In genomic region chr9:37033141-37033540, GRCh38 we compare ENCODE assay signal across 18 cellular contexts. TPM values are rescaled to one million over a fixed set of nuclear protein-coding genes. Genes with fewer than 3 reads are reported as not detected.
DNase-seq lines count a peak whose midpoint lies in the region; ATAC-seq and TF ChIP-seq lines count a peak whose summit lies in the region.
"Had no signal": no experiment of that assay in that cellular context is flagged by ENCODE, and none has a peak within 500 bp of the region (broad histone marks: within the 10 kb centered on the region; RNA-seq: fewer than 3 reads in every experiment).

No MANE protein-coding gene starts in this region.

- POLR2A ChIA-PET in CD8-positive, alpha-beta memory T cell (lab: Charles Lee): no interaction called here
- POLR2A ChIA-PET in OCI-LY7 (lab: Charles Lee): interaction anchor here (1.0 kb wide), 1 partner anchor 374 kb away, joined by 3 read pairs; no protein-coding TSS in a partner anchor

- intact Hi-C loops in OCI-LY7 (cut with micrococcal nuclease; ENCODE audit: unreplicated experiment): loop anchor here (2.0 to 5.0 kb wide), 4 partner anchors 38 to 339 kb away; no protein-coding TSS in a partner anchor
- intact Hi-C loops in left colon (cut with DNase I, micrococcal nuclease): loop anchor here in 1 of 2 donors (10.0 kb wide), 1 partner anchor 48 kb away; no protein-coding TSS in a partner anchor

- ATAC-seq in memory B cell (ENCODE audit: low read depth) (no peak), HG03521 (IDR thresholded peaks at IDR 0.05; ENCODE audit: unreplicated experiment) (no peak), left colon (no peak)
- ATAC-seq: foreskin keratinocyte had no signal

- H3K4me3 ChIP-seq in BLaER1 (peak overlapping the region; percentile 88), OCI-LY7 (ENCODE audit: low read depth, low read length, poor library complexity, severe bottlenecking) (peak overlapping the region; percentile 88)
- H3K4me3 ChIP-seq in CD8-positive, alpha-beta memory T cell (ENCODE audit: low read length): no peak overlapping the region
- H3K4me3 ChIP-seq: coronary artery, ovary, sigmoid colon, SK-N-MC, thoracic aorta had no signal

- H2AFZ ChIP-seq in OCI-LY7 (ENCODE audit: low read length): no peak overlapping the region; the same call in 1 of the 2 replicates

- peaks cover 0 to 8% (median 1%) of the 10 kb centered on the region in 5 donors for H3K9me3 Mint-ChIP-seq in CD8-positive, alpha-beta memory T cell
- no peaks in the 10 kb centered on the region for H3K9me3 Mint-ChIP-seq in memory B cell

- no peak for DNase-seq in CD8-positive, alpha-beta memory T cell
- no peak for DNase-seq in OCI-LY7 (ENCODE audit: low spot score)
- no peak for DNase-seq in memory B cell (ENCODE audit: low spot score in 2 of 2)
- DNase-seq in SHP77 (lab: John Stamatoyannopoulos, UW): no peak
- no peak for DNase-seq in left colon
- DNase-seq: activated effector memory CD4-positive, alpha-beta T cell treated with Interleukin-2 at 50 U/mL for 16 hours; AML-193; foreskin keratinocyte; NCI-H1417 treated with DMSO at 0.1 percent for 48 hours; ovary; sigmoid colon; stimulated activated CD4-positive, alpha-beta T cell treated with anti-CD3 and anti-CD28 coated beads, Interleukin-2, amount 100 ng/mL, for 48 hours had no signal

- H3K79me2 ChIP-seq in OCI-LY7 (ENCODE audit: insufficient read depth, low read depth, low read length): peaks cover 74% of the 10 kb centered on the region

- CTCF ChIA-PET in CD8-positive, alpha-beta memory T cell (lab: Charles Lee): no interaction called here
- CTCF ChIA-PET in OCI-LY7 (lab: Charles Lee; ENCODE audit: unreplicated experiment): no interaction called here

- H3K27ac Mint-ChIP-seq in CD8-positive, alpha-beta memory T cell: no peak overlapping the region
- peak overlapping the region; percentile 97 for H3K27ac Mint-ChIP-seq in memory B cell

- no peaks in the 10 kb centered on the region for H3K36me3 Mint-ChIP-seq in CD8-positive, alpha-beta memory T cell
- H3K36me3 Mint-ChIP-seq in memory B cell: no peaks in the 10 kb centered on the region

- peak overlapping the region; percentile 88 for H3K4me2 ChIP-seq in BLaER1
- peak overlapping the region; percentile 81 for H3K4me2 ChIP-seq in OCI-LY7 (ENCODE audit: low read length)

- TF ChIP-seq CTCF in OCI-LY7 (conservative IDR thresholded peaks at IDR 0.05; ENCODE audit: low read length): no peak

- no peaks in the 10 kb centered on the region for H3K9me2 ChIP-seq in OCI-LY7 (ENCODE audit: insufficient read depth, low read length)

- H4K20me1 ChIP-seq in BLaER1: peaks cover 93% of the 10 kb centered on the region
- H4K20me1 ChIP-seq in OCI-LY7 (ENCODE audit: insufficient read depth, low read length): peaks cover 14% of the 10 kb centered on the region

- H3K27me3 Mint-ChIP-seq in CD8-positive, alpha-beta memory T cell: peaks cover 89 to 95% of the 10 kb centered on the region in 2 donors
- H3K27me3 Mint-ChIP-seq in memory B cell: no peaks in the 10 kb centered on the region

- H3K9ac ChIP-seq in BLaER1: peak overlapping the region; percentile 96

- peak overlapping the region; percentile 98 for H3K27ac ChIP-seq in BLaER1
- H3K27ac ChIP-seq in CD8-positive, alpha-beta memory T cell (ENCODE audit: low read depth, low read length): no peak overlapping the region
- H3K27ac ChIP-seq in OCI-LY7 (ENCODE audit: low read depth, low read length, poor library complexity, severe bottlenecking): peak overlapping the region; percentile 95
- H3K27ac ChIP-seq: coronary artery, foreskin keratinocyte, ovary, sigmoid colon, SK-N-MC had no signal

- BruUV-seq in OCI-LY7 (replicated peaks; lab: Mats Ljungman, UMichigan): TSS peak; percentile 74

- H3K4me3 Mint-ChIP-seq in CD8-positive, alpha-beta memory T cell: peak overlapping the region in 5 of 7 donors; percentile 7 to 53 (median 27)
- H3K4me3 Mint-ChIP-seq in memory B cell: peak overlapping the region; percentile 96

- H3K9me3 ChIP-seq in BLaER1 (no peaks in the 10 kb centered on the region), OCI-LY7 (ENCODE audit: low read length) (no peaks in the 10 kb centered on the region)
- H3K9me3 ChIP-seq in CD8-positive, alpha-beta memory T cell (ENCODE audit: low read length): no peaks in the 10 kb centered on the region
- H3K9me3 ChIP-seq: ovary, Peyer's patch, sigmoid colon, thoracic aorta had no signal

- H3K4me1 Mint-ChIP-seq in CD8-positive, alpha-beta memory T cell: peaks cover 37 to 67% (median 57%) of the 10 kb centered on the region in 3 donors
- H3K4me1 Mint-ChIP-seq in memory B cell: peaks cover 44% of the 10 kb centered on the region

- peaks cover 44% of the 10 kb centered on the region for H3K4me1 ChIP-seq in BLaER1
- H3K4me1 ChIP-seq in CD8-positive, alpha-beta memory T cell (ENCODE audit: insufficient read depth, low read length): peaks cover 62% of the 10 kb centered on the region
- peaks cover 62% of the 10 kb centered on the region for H3K4me1 ChIP-seq in OCI-LY7 (ENCODE audit: insufficient read depth, low read length, poor library complexity, severe bottlenecking)
- H3K4me1 ChIP-seq: foreskin keratinocyte had no signal

- H3K36me3 ChIP-seq in BLaER1 (no peaks in the 10 kb centered on the region), OCI-LY7 (ENCODE audit: insufficient read depth, low read length) (peaks cover 29% of the 10 kb centered on the region)
- H3K36me3 ChIP-seq in CD8-positive, alpha-beta memory T cell (ENCODE audit: insufficient read depth, low read length): no peaks in the 10 kb centered on the region
- H3K36me3 ChIP-seq: ovary, Peyer's patch, sigmoid colon, thoracic aorta had no signal

- peaks cover 100% of the 10 kb centered on the region for H3K27me3 ChIP-seq in BLaER1
- H3K27me3 ChIP-seq in CD8-positive, alpha-beta memory T cell (ENCODE audit: insufficient read depth, low read length, poor library complexity, severe bottlenecking): peaks cover 86% of the 10 kb centered on the region

RNA-seq across cellular contexts. Expression of gene PAX5, which starts 0.9 kb away (rescaled TPM):
- total RNA-seq in CD8-positive, alpha-beta memory T cell: under 1 TPM; 0.18 to 0.29 TPM
- not detected for polyA plus RNA-seq in CD8-positive, alpha-beta memory T cell
- 50.4 and 62.5 TPM in 2 replicates for total RNA-seq in OCI-LY7 (2014; rRNA removed; shearing (Covaris generic))
- 141 and 148 TPM in 2 replicates for total RNA-seq in OCI-LY7 (2022)
- under 1 TPM; 0.46 to 0.59 TPM for total RNA-seq in left colon
- total RNA-seq: sigmoid colon had no signal
- polyA plus RNA-seq: foreskin keratinocyte had no signal

Comparison
In these comparisons a context has a peak if more than half of its experiments do, and no peak if none do; other contexts are left out.
1. RNA of gene PAX5, which starts 0.9 kb away (total RNA-seq): 50.4 to 148 TPM in OCI-LY7; 0.46 to 0.59 TPM in left colon and 0.18 to 0.29 TPM in CD8-positive, alpha-beta memory T cell; every median in the first group is over 10 times any median in the second.